In the genomic region with DNA sequence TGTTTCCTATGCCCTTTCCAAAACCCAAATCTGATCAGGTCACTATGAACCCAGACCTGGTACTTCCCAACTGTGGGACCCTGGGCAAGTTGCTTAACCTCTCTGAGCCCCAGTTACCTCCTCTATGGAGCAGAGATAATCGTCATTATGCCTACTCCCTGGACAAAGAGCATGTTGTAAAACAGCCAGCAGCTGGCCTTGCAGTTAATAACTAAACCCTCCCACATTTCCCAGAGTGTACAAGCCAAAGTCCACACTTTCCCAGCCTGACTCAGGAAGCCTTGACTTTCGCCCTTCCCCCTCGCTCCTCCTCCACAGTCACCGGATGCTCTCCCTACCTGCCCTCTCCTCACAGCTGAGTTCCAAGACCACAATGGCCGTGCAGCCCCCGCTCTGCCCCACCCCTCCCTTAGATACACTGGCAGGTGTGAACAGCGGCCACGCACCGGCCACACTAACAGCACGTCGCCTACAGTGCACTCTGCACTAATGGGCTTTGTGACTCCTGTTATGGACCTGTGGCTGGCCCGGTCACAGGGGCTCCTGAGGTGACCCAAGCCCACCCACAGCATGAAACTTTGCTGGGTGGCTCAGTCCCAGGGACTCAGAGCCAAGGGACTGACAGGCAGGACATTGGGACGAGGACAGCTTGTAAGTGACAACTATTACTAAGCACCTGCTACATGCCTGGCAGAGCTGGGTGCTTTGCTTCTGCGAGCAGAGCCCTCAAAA, we compare ENCODE assay signal across 10 cellular contexts. TPM values are rescaled to one million over a fixed set of nuclear protein-coding genes. Genes with fewer than 3 reads are reported as not detected.
DNase-seq lines count a peak whose midpoint lies in the region; ATAC-seq lines count a peak whose summit lies in the region.
"Had no signal": no experiment of that assay in that cellular context is flagged by ENCODE, and none has a peak within 500 bp of the region (broad histone marks: within the 10 kb centered on the region; RNA-seq: fewer than 3 reads in every experiment).

No MANE protein-coding gene starts in this region.

- no peaks in the 10 kb centered on the region for H4K20me1 ChIP-seq in GM23248 (ENCODE audit: insufficient read depth)

- 42 to 47% methylated on average over 13 to 14 of the region's 14 CpGs for WGBS in GM23248 (ENCODE audit: low coverage in 1 of 2, low lambda C conversion rate in 2 of 2, missing lambda C conversion rate in 2 of 2), 2 experiments

- no peak for ATAC-seq in GM19328 (IDR thresholded peaks at IDR 0.05; ENCODE audit: unreplicated experiment)
- no peak for ATAC-seq in activated CD4-positive, alpha-beta T cell treated with anti-CD3 and anti-CD28 coated beads for 36 hours

- H3K4me3 ChIP-seq in GM23248: no peak overlapping the region

- no peak overlapping the region for H3K4me3 Mint-ChIP-seq in activated CD4-positive, alpha-beta T cell treated with anti-CD3 and anti-CD28 coated beads for 36 hours
- H3K4me3 Mint-ChIP-seq: stimulated activated naive CD8-positive, alpha-beta T cell treated with anti-CD3 and anti-CD28 coated beads, Interleukin-15, Interleukin-2, amounts not matched to agents 100 ng/mL and 50 ng/mL, for 24 hours had no signal

- H3K27ac ChIP-seq in GM23248: no peak overlapping the region

- H3K9me3 Mint-ChIP-seq in activated CD4-positive, alpha-beta T cell treated with anti-CD3 and anti-CD28 coated beads for 36 hours (ENCODE audit: low read depth): no peaks in the 10 kb centered on the region
- H3K9me3 Mint-ChIP-seq: stimulated activated naive CD8-positive, alpha-beta T cell treated with anti-CD3 and anti-CD28 coated beads, Interleukin-15, Interleukin-2, amounts not matched to agents 100 ng/mL and 50 ng/mL, for 24 hours had no signal

- peaks cover 5% of the 10 kb centered on the region for H3F3A ChIP-seq in GM23248 (ENCODE audit: insufficient read depth)

- peak overlapping the region; percentile 13 for H3K4me2 ChIP-seq in GM23248 (ENCODE audit: unreplicated experiment)

- H3K27me3 Mint-ChIP-seq in activated CD4-positive, alpha-beta T cell treated with anti-CD3 and anti-CD28 coated beads for 36 hours: no peaks in the 10 kb centered on the region
- H3K27me3 Mint-ChIP-seq: stimulated activated naive CD8-positive, alpha-beta T cell treated with anti-CD3 and anti-CD28 coated beads, Interleukin-15, Interleukin-2, amounts not matched to agents 100 ng/mL and 50 ng/mL, for 24 hours had no signal

- no peak overlapping the region for H3K9ac ChIP-seq in GM23248

- H3K27ac Mint-ChIP-seq in activated CD4-positive, alpha-beta T cell treated with anti-CD3 and anti-CD28 coated beads for 36 hours: no peak overlapping the region
- H3K27ac Mint-ChIP-seq: stimulated activated naive CD8-positive, alpha-beta T cell treated with anti-CD3 and anti-CD28 coated beads, Interleukin-15, Interleukin-2, amounts not matched to agents 100 ng/mL and 50 ng/mL, for 24 hours had no signal

- H3K36me3 Mint-ChIP-seq in activated CD4-positive, alpha-beta T cell treated with anti-CD3 and anti-CD28 coated beads for 36 hours (ENCODE audit: low read depth): no peaks in the 10 kb centered on the region

- CTCF ChIA-PET in activated CD4-positive, alpha-beta T cell treated with anti-CD3 and anti-CD28 coated beads for 36 hours (lab: Charles Lee): interaction anchor here (1.0 kb wide), 1 partner anchor 65 kb away, joined by 5 read pairs; no protein-coding TSS in a partner anchor

- no peak overlapping the region for H2AFZ ChIP-seq in GM23248

- H3K9me3 ChIP-seq in GM23248 (ENCODE audit: low read depth): no peaks in the 10 kb centered on the region

- no peaks in the 10 kb centered on the region; the same call in 1 of the 2 replicates for H3K27me3 ChIP-seq in GM23248 (replicated peaks; ENCODE audit: insufficient read depth)

- H3K4me1 ChIP-seq in GM23248 (ENCODE audit: insufficient read depth): peaks cover 17% of the 10 kb centered on the region

- POLR2A ChIA-PET in activated CD4-positive, alpha-beta T cell treated with anti-CD3 and anti-CD28 coated beads for 36 hours (lab: Charles Lee): no interaction called here

- H3K36me3 ChIP-seq in GM23248 (ENCODE audit: low read depth): no peaks in the 10 kb centered on the region

- in situ Hi-C loops in GM23248 (cut with MboI): no loop called here

- H3K9me2 ChIP-seq in GM23248 (ENCODE audit: insufficient read depth): no peaks in the 10 kb centered on the region

- H3K79me2 ChIP-seq in GM23248 (ENCODE audit: insufficient read depth): no peaks in the 10 kb centered on the region

- intact Hi-C loops in activated CD4-positive, alpha-beta T cell treated with anti-CD3 and anti-CD28 coated beads for 36 hours (cut with DNase I, micrococcal nuclease): no loop called here

- peak; percentile 95 for DNase-seq in GM23248
- DNase-seq in RPMI7951 (ENCODE audit: low read depth): peak; percentile 62
- peak; percentile 66 for DNase-seq in glomerular endothelial cell (ENCODE audit: extremely low read depth, low read depth, low spot score)
- DNase-seq in renal cortical epithelial cell (ENCODE audit: low read depth): peak; percentile 99
- DNase-seq in NCI-H1436 (lab: John Stamatoyannopoulos, UW): no peak
- DNase-seq in activated CD4-positive, alpha-beta T cell treated with anti-CD3 and anti-CD28 coated beads for 36 hours: no peak
- DNase-seq in NCI-H1436 treated with DMSO at 0.1 percent for 48 hours (lab: John Stamatoyannopoulos, UW): no peak
- DNase-seq: amygdala had no signal

- peaks cover 12% of the 10 kb centered on the region for H3K4me1 Mint-ChIP-seq in activated CD4-positive, alpha-beta T cell treated with anti-CD3 and anti-CD28 coated beads for 36 hours

RNA-seq across cellular contexts. Expression of a gene that starts 15.6 kb away (rescaled TPM):
- total RNA-seq in GM23248 (2014; rRNA removed; shearing (Covaris generic)): not detected in 2 replicates
- polyA plus RNA-seq in GM23248 (2016; fragmentation: Nextera tagmentation; extraction: Ambion mirVana): 0.32 TPM in 1 of 2 replicates, not detected in the other
- total RNA-seq in RPMI7951 (2014; rRNA removed; shearing (Covaris generic)): not detected in 2 replicates
- total RNA-seq in glomerular endothelial cell (109 and 152 TPM in 2 replicates), renal cortical epithelial cell (1.1 and 2.6 TPM in 2 replicates)
- total RNA-seq in activated CD4-positive, alpha-beta T cell treated with anti-CD3 and anti-CD28 coated beads for 36 hours: 100 to 1,000 TPM; 108 to 125 TPM

RNA-seq across cellular contexts. Expression of a gene that starts 17.4 kb away (rescaled TPM):
- 4.4 and 8.3 TPM in 2 replicates for total RNA-seq in GM23248 (2014; rRNA removed; shearing (Covaris generic))
- polyA plus RNA-seq in GM23248 (2016; fragmentation: Nextera tagmentation; extraction: Ambion mirVana): 2.7 and 2.8 TPM in 2 replicates
- 3.5 and 3.6 TPM in 2 replicates for total RNA-seq in RPMI7951 (2014; rRNA removed; shearing (Covaris generic))
- total RNA-seq in glomerular endothelial cell (34.8 and 37.7 TPM in 2 replicates), renal cortical epithelial cell (39.9 and 46.0 TPM in 2 replicates)
- not detected for total RNA-seq in activated CD4-positive, alpha-beta T cell treated with anti-CD3 and anti-CD28 coated beads for 36 hours

RNA-seq across cellular contexts. Expression of a gene that starts 58.5 kb away (rescaled TPM):
- total RNA-seq in GM23248 (2014; rRNA removed; shearing (Covaris generic)): 59.7 and 83.8 TPM in 2 replicates
- polyA plus RNA-seq in GM23248 (2016; fragmentation: Nextera tagmentation; extraction: Ambion mirVana): 122 and 130 TPM in 2 replicates
- total RNA-seq in RPMI7951 (2014; rRNA removed; shearing (Covaris generic)): 18.4 and 19.7 TPM in 2 replicates
- 89.3 and 120 TPM in 2 replicates for total RNA-seq in glomerular endothelial cell
- total RNA-seq in renal cortical epithelial cell: 20.8 and 42.7 TPM in 2 replicates
- under 1 TPM; 0.83 to 0.87 TPM for total RNA-seq in activated CD4-positive, alpha-beta T cell treated with anti-CD3 and anti-CD28 coated beads for 36 hours

Comparison
In these comparisons a context has a peak if more than half of its experiments do, and no peak if none do; other contexts are left out.
1. DNase-seq: peak in GM23248 (single experiment), RPMI7951 (single experiment), glomerular endothelial cell (single experiment) and renal cortical epithelial cell (single experiment); none in NCI-H1436 (single experiment), activated CD4-positive, alpha-beta T cell treated with anti-CD3 and anti-CD28 coated beads for 36 hours (single experiment) and NCI-H1436 treated with DMSO at 0.1 percent for 48 hours (single experiment).
2. RNA of a gene that starts 15.6 kb away (total RNA-seq): 108 to 125 TPM in activated CD4-positive, alpha-beta T cell treated with anti-CD3 and anti-CD28 coated beads for 36 hours and 109 to 152 TPM in glomerular endothelial cell; 1.1 to 2.6 TPM in renal cortical epithelial cell, not detected in RPMI7951 and not detected in GM23248; every median in the first group is over 10 times any median in the second.
3. RNA of a gene that starts 58.5 kb away (total RNA-seq): 89.3 to 120 TPM in glomerular endothelial cell, 59.7 to 83.8 TPM in GM23248, 20.8 to 42.7 TPM in renal cortical epithelial cell and 18.4 to 19.7 TPM in RPMI7951; 0.83 to 0.87 TPM in activated CD4-positive, alpha-beta T cell treated with anti-CD3 and anti-CD28 coated beads for 36 hours; every median in the first group is over 10 times any median in the second.